In genomic region chr17:66485272-66485947, GRCh38 we compare ENCODE assay signal across 1 cellular context.
TF ChIP-seq lines count a peak whose summit lies in the region.

No MANE protein-coding gene starts in this region.

TF ChIP-seq in H1, 55 proteins besides CTCF, POLR2A, EP300 and RAD21 (continued from another document):
- TF ChIP-seq ATF2 (IDR thresholded peaks at IDR 0.05; ENCODE audit: low read length) (no peak), TAF1 (IDR thresholded peaks at IDR 0.05; ENCODE audit: low read depth, low read length) (no peak), MAX (IDR thresholded peaks at IDR 0.05) (no peak), ATF3 (IDR thresholded peaks at IDR 0.05; ENCODE audit: insufficient read depth, low read depth, low read length) (no peak), SIX5 (IDR thresholded peaks at IDR 0.05; ENCODE audit: low read depth, low read length) (no peak), KDM1A (IDR thresholded peaks at IDR 0.05; ENCODE audit: borderline replicate concordance, low read length) (no peak), TAF7 (optimal IDR thresholded peaks at IDR 0.05; ENCODE audit: borderline replicate concordance, low read depth, low read length) (no peak), SP2 (IDR thresholded peaks at IDR 0.05; ENCODE audit: low read length) (no peak), NANOG (IDR thresholded peaks at IDR 0.05; ENCODE audit: insufficient read depth, low read depth, low read length, poor library complexity, severe bottlenecking) (no peak)
